Comparison of ENCODE assay signal across 10 cellular contexts in genomic region chr14:76844223-76844622, GRCh38. TPM values are rescaled to one million over a fixed set of nuclear protein-coding genes. Genes with fewer than 3 reads are reported as not detected.
DNase-seq lines count a peak whose midpoint lies in the region; ATAC-seq, FAIRE-seq and TF ChIP-seq lines count a peak whose summit lies in the region.
"Had no signal": no experiment of that assay in that cellular context is flagged by ENCODE, and none has a peak within 500 bp of the region (broad histone marks: within the 10 kb centered on the region; RNA-seq: fewer than 3 reads in every experiment).

No MANE protein-coding gene starts in this region.

- H3K4me3 ChIP-seq in endothelial cell of umbilical vein (replicated peaks in 1 of 3; ENCODE audit: insufficient read depth in 1 of 3, low read depth in 1 of 3, low read length in 3 of 3) = no peak overlapping the region

- intact Hi-C loops in activated CD8-positive, alpha-beta T cell treated with anti-CD3 and anti-CD28 coated beads for 36 hours (cut with micrococcal nuclease) = no loop called here
- intact Hi-C loops in endothelial cell of umbilical vein (cut with micrococcal nuclease) = loop anchor here (1.0 kb wide), 1 partner anchor 32 kb away; the partner anchor contains the start of gene ANGEL1

- no peak overlapping the region for H3K9ac ChIP-seq in endothelial cell of umbilical vein (replicated peaks; ENCODE audit: extremely low read depth, insufficient read depth, low read length)

- TF ChIP-seq CTCF in activated CD8-positive, alpha-beta T cell treated with anti-CD3 and anti-CD28 coated beads for 36 hours (IDR thresholded peaks at IDR 0.05) = peak; percentile 47
- TF ChIP-seq CTCF in endothelial cell of umbilical vein (IDR thresholded peaks at IDR 0.05; ENCODE audit: extremely low read depth in 1 of 2, insufficient read depth in 1 of 2, low read depth in 1 of 2, low read length in 2 of 2) (peak; percentile 24 to 46), progenitor cell of endocrine pancreas (IDR thresholded peaks at IDR 0.05; ENCODE audit: unreplicated experiment) (peak; percentile 9)

- no peak overlapping the region for H3K27ac ChIP-seq in endothelial cell of umbilical vein (ENCODE audit: insufficient read depth, low read depth, low read length)
- H3K27ac ChIP-seq: VCaP had no signal

- H3K27ac Mint-ChIP-seq in activated CD8-positive, alpha-beta T cell treated with anti-CD3 and anti-CD28 coated beads for 36 hours = peak overlapping the region; percentile 36
- no peak overlapping the region for H3K27ac Mint-ChIP-seq in progenitor cell of endocrine pancreas

- no peaks in the 10 kb centered on the region for H3K36me3 Mint-ChIP-seq in activated CD8-positive, alpha-beta T cell treated with anti-CD3 and anti-CD28 coated beads for 36 hours (ENCODE audit: low read depth)
- no peaks in the 10 kb centered on the region for H3K36me3 Mint-ChIP-seq in progenitor cell of endocrine pancreas (ENCODE audit: insufficient read depth)

- no peaks in the 10 kb centered on the region for H3K9me3 ChIP-seq in endothelial cell of umbilical vein (replicated peaks; ENCODE audit: control insufficient read depth, insufficient read depth, low read length)

- peak overlapping the region; percentile 0 for H2AFZ ChIP-seq in endothelial cell of umbilical vein (ENCODE audit: low read depth, low read length)

- no peak for TF ChIP-seq POLR2A in endothelial cell of umbilical vein (IDR thresholded peaks at IDR 0.05; ENCODE audit: low read depth, low read length)

- H3K27me3 ChIP-seq in endothelial cell of umbilical vein (ENCODE audit: control insufficient read depth in 2 of 2, insufficient read depth in 2 of 2, low read length in 2 of 2) = peaks cover 0 to 5% of the 10 kb centered on the region in 2 experiments

- dilution Hi-C loops in endothelial cell of umbilical vein (cut with MboI; ENCODE audit: extremely low pct_ligation_motif_present, low sequenced_read_pairs) = no loop called here

- CTCF ChIA-PET in activated CD8-positive, alpha-beta T cell treated with anti-CD3 and anti-CD28 coated beads for 36 hours (lab: Charles Lee) = interaction anchor here (1.6 kb wide), 1 partner anchor 32 kb away, joined by 4 read pairs; no protein-coding TSS in a partner anchor
- CTCF ChIA-PET in endothelial cell of umbilical vein (lab: Charles Lee) = no interaction called here

- H3K79me2 ChIP-seq in endothelial cell of umbilical vein (ENCODE audit: control insufficient read depth, insufficient read depth, low read length) = no peaks in the 10 kb centered on the region

- H3K9me1 ChIP-seq in endothelial cell of umbilical vein (replicated peaks; ENCODE audit: control insufficient read depth, extremely low read depth, insufficient read depth, low read length) = no peaks in the 10 kb centered on the region

- no peaks in the 10 kb centered on the region for H3K36me3 ChIP-seq in endothelial cell of umbilical vein (ENCODE audit: control insufficient read depth in 2 of 2, extremely low read depth in 1 of 2, insufficient read depth in 2 of 2, low read length in 2 of 2)

- peak; percentile 91 for FAIRE-seq in endothelial cell of umbilical vein (lab: Jason Lieb, UNC)

- peaks cover 2% of the 10 kb centered on the region for H3K4me1 ChIP-seq in endothelial cell of umbilical vein (ENCODE audit: control insufficient read depth, extremely low read depth, insufficient read depth, low read length)

- BruUV-seq in endothelial cell of umbilical vein (replicated peaks; lab: Mats Ljungman, UMichigan) = no TSS peak

- peaks cover 6% of the 10 kb centered on the region for H3K4me1 Mint-ChIP-seq in activated CD8-positive, alpha-beta T cell treated with anti-CD3 and anti-CD28 coated beads for 36 hours (ENCODE audit: low read depth)
- H3K4me1 Mint-ChIP-seq in progenitor cell of endocrine pancreas (ENCODE audit: low read depth) = peaks cover 7% of the 10 kb centered on the region

- peak; percentile 37 for DNase-seq in NCI-H82 (lab: John Stamatoyannopoulos, UW)
- DNase-seq in NCI-H82 treated with DMSO at 0.1 percent for 48 hours (lab: John Stamatoyannopoulos, UW; ENCODE audit: unreplicated experiment) = no peak
- DNase-seq in activated CD8-positive, alpha-beta T cell treated with anti-CD3 and anti-CD28 coated beads for 36 hours = peak; percentile 86
- DNase-seq in endothelial cell of umbilical vein (ENCODE audit: low read depth, low spot score) = peak; percentile 78
- DNase-seq in progenitor cell of endocrine pancreas (ENCODE audit: low spot score, unreplicated experiment) = no peak
- no peak for DNase-seq in hippocampal formation (lab: John Stamatoyannopoulos, UW)
- DNase-seq in DMS153 treated with DMSO at 0.1 percent for 48 hours (lab: John Stamatoyannopoulos, UW; ENCODE audit: unreplicated experiment) = no peak

- ATAC-seq in activated CD8-positive, alpha-beta T cell treated with anti-CD3 and anti-CD28 coated beads for 36 hours = peak; percentile 100
- no peak for ATAC-seq in HG03571 (IDR thresholded peaks at IDR 0.05; ENCODE audit: unreplicated experiment)

- no peaks in the 10 kb centered on the region for H3K9me3 Mint-ChIP-seq in activated CD8-positive, alpha-beta T cell treated with anti-CD3 and anti-CD28 coated beads for 36 hours
- no peaks in the 10 kb centered on the region for H3K9me3 Mint-ChIP-seq in progenitor cell of endocrine pancreas (ENCODE audit: low read depth)

- no peaks in the 10 kb centered on the region for H4K20me1 ChIP-seq in endothelial cell of umbilical vein (replicated peaks; ENCODE audit: control insufficient read depth, extremely low read depth, insufficient read depth, low read length)

- H3K4me2 ChIP-seq in endothelial cell of umbilical vein (ENCODE audit: insufficient read depth, low read length) = no peak overlapping the region

- H3K27me3 Mint-ChIP-seq in activated CD8-positive, alpha-beta T cell treated with anti-CD3 and anti-CD28 coated beads for 36 hours = peaks cover 6% of the 10 kb centered on the region
- no peaks in the 10 kb centered on the region for H3K27me3 Mint-ChIP-seq in progenitor cell of endocrine pancreas

- no peak overlapping the region for H3K4me3 Mint-ChIP-seq in activated CD8-positive, alpha-beta T cell treated with anti-CD3 and anti-CD28 coated beads for 36 hours
- H3K4me3 Mint-ChIP-seq in progenitor cell of endocrine pancreas (ENCODE audit: low read depth) = no peak overlapping the region

- POLR2A ChIA-PET in activated CD8-positive, alpha-beta T cell treated with anti-CD3 and anti-CD28 coated beads for 36 hours (lab: Charles Lee) = no interaction called here
- POLR2A ChIA-PET in endothelial cell of umbilical vein (lab: Charles Lee) = no interaction called here

TF ChIP-seq in endothelial cell of umbilical vein, 7 proteins besides CTCF, POLR2A, EP300 and RAD21:
- TF ChIP-seq GATA2 (IDR thresholded peaks at IDR 0.05; ENCODE audit: insufficient read depth, insufficient read length, low read depth, low read length) (no peak), POLR2AphosphoS5 (IDR thresholded peaks at IDR 0.05; ENCODE audit: insufficient read depth, low read depth, low read length) (peak; percentile 37), EZH2 (IDR thresholded peaks at IDR 0.05; ENCODE audit: borderline replicate concordance, low read depth, low read length, severe bottlenecking) (no peak), JUN (IDR thresholded peaks at IDR 0.05; ENCODE audit: borderline replicate concordance, insufficient read depth, insufficient read length, low read depth) (peak; percentile 30), FOS (IDR thresholded peaks at IDR 0.05; ENCODE audit: borderline replicate concordance, insufficient read depth, low read length) (no peak), MAX (IDR thresholded peaks at IDR 0.05; ENCODE audit: insufficient read depth, insufficient read length) (peak; percentile 83), MYC (IDR thresholded peaks at IDR 0.05; ENCODE audit: low read depth, low read length) (peak; percentile 79)

RNA-seq across cellular contexts. Expression of gene LRRC74A, which starts 18.0 kb away (rescaled TPM):
- not detected for total RNA-seq in activated CD8-positive, alpha-beta T cell treated with anti-CD3 and anti-CD28 coated beads for 36 hours
- total RNA-seq in endothelial cell of umbilical vein (not detected in 2 replicates), progenitor cell of endocrine pancreas (not detected in 2 replicates)
- polyA plus RNA-seq in endothelial cell of umbilical vein = not detected in 2 replicates
- not detected in 2 replicates for polyA plus RNA-seq in endothelial cell of umbilical vein (2011; cell fraction: cytosol; rRNA removed)
- polyA plus RNA-seq in endothelial cell of umbilical vein (2011; cell fraction: nucleus; rRNA removed) = not detected in 2 replicates
- not detected in 2 replicates for polyA plus RNA-seq in endothelial cell of umbilical vein (2012)
- polyA minus RNA-seq in endothelial cell of umbilical vein = not detected in 2 replicates
- polyA minus RNA-seq in endothelial cell of umbilical vein (2011; cell fraction: cytosol; rRNA and poly(A)+ RNA removed) = not detected
- polyA minus RNA-seq in endothelial cell of umbilical vein (2011; cell fraction: nucleus; rRNA and poly(A)+ RNA removed) = not detected in 2 replicates
- total RNA-seq: temporal lobe had no signal

RNA-seq across cellular contexts. Expression of gene ANGEL1, which starts 31.5 kb away (rescaled TPM):
- total RNA-seq in activated CD8-positive, alpha-beta T cell treated with anti-CD3 and anti-CD28 coated beads for 36 hours = 10 to 100 TPM; 16.5 to 21.5 TPM
- 14.8 and 18.4 TPM in 2 replicates for total RNA-seq in endothelial cell of umbilical vein
- 22.0 and 24.0 TPM in 2 replicates for polyA plus RNA-seq in endothelial cell of umbilical vein
- 10.5 and 11.2 TPM in 2 replicates for polyA plus RNA-seq in endothelial cell of umbilical vein (2011; cell fraction: cytosol; rRNA removed)
- polyA plus RNA-seq in endothelial cell of umbilical vein (2011; cell fraction: nucleus; rRNA removed) = 54.8 and 55.7 TPM in 2 replicates
- polyA plus RNA-seq in endothelial cell of umbilical vein (2012) = 9.1 and 12.3 TPM in 2 replicates
- 25.0 and 34.7 TPM in 2 replicates for polyA minus RNA-seq in endothelial cell of umbilical vein
- 9.9 TPM for polyA minus RNA-seq in endothelial cell of umbilical vein (2011; cell fraction: cytosol; rRNA and poly(A)+ RNA removed)
- polyA minus RNA-seq in endothelial cell of umbilical vein (2011; cell fraction: nucleus; rRNA and poly(A)+ RNA removed) = 17.8 and 23.3 TPM in 2 replicates
- 121 and 129 TPM in 2 replicates for total RNA-seq in progenitor cell of endocrine pancreas

Comparison
In these comparisons a context has a peak if more than half of its experiments do, and no peak if none do; other contexts are left out.
1. DNase-seq: peak in NCI-H82 (single experiment), activated CD8-positive, alpha-beta T cell treated with anti-CD3 and anti-CD28 coated beads for 36 hours (single experiment) and endothelial cell of umbilical vein (single experiment); none in NCI-H82 treated with DMSO at 0.1 percent for 48 hours (single experiment), progenitor cell of endocrine pancreas (single experiment), hippocampal formation (0 of 2) and DMS153 treated with DMSO at 0.1 percent for 48 hours (single experiment).
2. Peak in every context shown above with its lines, with median percentiles within 50 percentile points of each other: CTCF ChIP-seq.